ENCODE assay signal across 15 cellular contexts in genomic region chr20:37305079-37305478, GRCh38. TPM values are rescaled to one million over a fixed set of nuclear protein-coding genes. Genes with fewer than 3 reads are reported as not detected.
DNase-seq lines count a peak whose midpoint lies in the region; ATAC-seq and TF ChIP-seq lines count a peak whose summit lies in the region.
"Had no signal": no experiment of that assay in that cellular context is flagged by ENCODE, and none has a peak within 500 bp of the region (broad histone marks: within the 10 kb centered on the region; RNA-seq: fewer than 3 reads in every experiment).

No MANE protein-coding gene starts in this region.

- intact Hi-C loops in body of pancreas (cut with DNase I) (no loop called here), Calu3 (cut with micrococcal nuclease; ENCODE audit: unreplicated experiment) (no loop called here)

- peak overlapping the region; percentile 23; the same call in 1 of the 2 replicates for H3K27ac ChIP-seq in C4-2B
- peak overlapping the region; percentile 86 to 91 for H3K27ac ChIP-seq in thoracic aorta
- H3K27ac ChIP-seq in body of pancreas: no peak overlapping the region
- H3K27ac ChIP-seq: Peyer's patch had no signal

- no peak for TF ChIP-seq CTCF in C4-2B (conservative IDR thresholded peaks at IDR 0.05)
- no peak for TF ChIP-seq CTCF in mesothelial cell of epicardium (IDR thresholded peaks at IDR 0.05; ENCODE audit: unreplicated experiment)
- TF ChIP-seq CTCF in thoracic aorta (IDR thresholded peaks at IDR 0.05): no peak
- TF ChIP-seq CTCF in body of pancreas (IDR thresholded peaks at IDR 0.05): no peak
- TF ChIP-seq CTCF in Calu3 (IDR thresholded peaks at IDR 0.05; ENCODE audit: unreplicated experiment): no peak

- H3K4me3 Mint-ChIP-seq in mesothelial cell of epicardium (no peak overlapping the region), Calu3 (ENCODE audit: low read depth, unreplicated experiment) (no peak overlapping the region)
- H3K4me3 Mint-ChIP-seq: B cell had no signal

- no peaks in the 10 kb centered on the region for H3K9me3 ChIP-seq in thoracic aorta
- H3K9me3 ChIP-seq in body of pancreas: no peaks in the 10 kb centered on the region
- H3K9me3 ChIP-seq: Peyer's patch had no signal

- DNase-seq in NCI-H187 (lab: John Stamatoyannopoulos, UW): peak; percentile 8 to 10
- DNase-seq in mesothelial cell of epicardium (ENCODE audit: low spot score in 2 of 2, unreplicated experiment in 2 of 2): no peak
- no peak for DNase-seq in thoracic aorta (ENCODE audit: low spot score)
- no peak for DNase-seq in body of pancreas
- DNase-seq in Calu3: no peak
- DNase-seq: DMS 273 treated with DMSO at 0.1 percent for 48 hours, EL, NCI-H1436 treated with DMSO at 0.1 percent for 48 hours, NCI-H510A, SHP77 treated with DMSO at 0.1 percent for 48 hours had no signal

- H3K27ac Mint-ChIP-seq in mesothelial cell of epicardium (peak overlapping the region; percentile 58), Calu3 (ENCODE audit: unreplicated experiment) (no peak overlapping the region)
- H3K27ac Mint-ChIP-seq: B cell had no signal

- CTCF ChIA-PET in Calu3 (lab: Charles Lee): no interaction called here

- no peaks in the 10 kb centered on the region for H3K27me3 Mint-ChIP-seq in mesothelial cell of epicardium (ENCODE audit: low read depth)
- H3K27me3 Mint-ChIP-seq in Calu3 (ENCODE audit: unreplicated experiment): no peaks in the 10 kb centered on the region
- H3K27me3 Mint-ChIP-seq: B cell had no signal

- peaks cover 27% of the 10 kb centered on the region for H3K4me1 Mint-ChIP-seq in mesothelial cell of epicardium
- H3K4me1 Mint-ChIP-seq in Calu3 (ENCODE audit: low read depth, unreplicated experiment): peaks cover 42% of the 10 kb centered on the region

- H3K9me3 Mint-ChIP-seq in mesothelial cell of epicardium (no peaks in the 10 kb centered on the region), Calu3 (ENCODE audit: low read depth, unreplicated experiment) (no peaks in the 10 kb centered on the region)

- H3K36me3 ChIP-seq in thoracic aorta (peaks cover 19% of the 10 kb centered on the region), body of pancreas (replicated peaks in 1 of 2; ENCODE audit: insufficient read depth in 1 of 2, low read depth in 2 of 2) (peaks cover 0 to 7% of the 10 kb centered on the region in 2 donors)

- no TSS peak for BruUV-seq in Calu3 (replicated peaks; lab: Mats Ljungman, UMichigan)

- H3K36me3 Mint-ChIP-seq in mesothelial cell of epicardium (peaks cover 28% of the 10 kb centered on the region), Calu3 (ENCODE audit: insufficient read depth, unreplicated experiment) (peaks cover 44% of the 10 kb centered on the region)

- H3K4me1 ChIP-seq in thoracic aorta (ENCODE audit: control insufficient read depth in 1 of 2, low read depth in 2 of 2): peaks cover 21 to 64% of the 10 kb centered on the region in 2 donors
- H3K4me1 ChIP-seq in body of pancreas: peaks cover 47% of the 10 kb centered on the region

- H3K4me3 ChIP-seq in thoracic aorta: no peak overlapping the region
- no peak overlapping the region for H3K4me3 ChIP-seq in body of pancreas
- H3K4me3 ChIP-seq: K562, Peyer's patch had no signal

- no peaks in the 10 kb centered on the region for H3K27me3 ChIP-seq in thoracic aorta (replicated peaks; ENCODE audit: insufficient read depth)
- no peaks in the 10 kb centered on the region for H3K27me3 ChIP-seq in body of pancreas
- H3K27me3 ChIP-seq: Peyer's patch had no signal

- no peak for TF ChIP-seq POLR2A in body of pancreas (IDR thresholded peaks at IDR 0.05)

- ATAC-seq in thoracic aorta (ENCODE audit: insufficient number of reproducible peaks, low FRiP score, low read depth) (no peak), body of pancreas (no peak), GM18861 (IDR thresholded peaks at IDR 0.05; ENCODE audit: unreplicated experiment) (no peak)
- ATAC-seq: K562 had no signal

- 86 to 90% methylated on average over 6 of the region's 6 CpGs for WGBS in body of pancreas, 2 donors

RNA-seq across cellular contexts. Expression of gene MANBAL, which starts 15.6 kb away (rescaled TPM):
- total RNA-seq in mesothelial cell of epicardium (40.3 to 44.2 TPM (median 43.0 TPM) in 3 replicates), thoracic aorta (10 to 100 TPM; 29.0 to 34.3 TPM), body of pancreas (10 to 100 TPM in 1 of 2 donors, 1 to 10 TPM in 1; 8.6 to 11.9 TPM), Calu3 (2022) (77.0 and 77.2 TPM in 2 replicates)

RNA-seq across cellular contexts. Expression of gene SRC, which starts 40.9 kb away (rescaled TPM):
- total RNA-seq in mesothelial cell of epicardium (81.2 to 85.2 TPM (median 81.3 TPM) in 3 replicates), thoracic aorta (10 to 100 TPM; 80.3 to 89.0 TPM), body of pancreas (10 to 100 TPM; 25.9 to 35.3 TPM), Calu3 (2022) (185 and 203 TPM in 2 replicates)

RNA-seq across cellular contexts. Expression of gene GHRH, which starts 43.5 kb away (rescaled TPM):
- total RNA-seq in mesothelial cell of epicardium (not detected in 3 replicates), thoracic aorta (not detected), body of pancreas (not detected), Calu3 (2022) (not detected in 2 replicates)
- total RNA-seq: B cell, K562, Peyer's patch had no signal

Comparison
In these comparisons a context has a peak if more than half of its experiments do, and no peak if none do; other contexts are left out.
1. H3K27ac ChIP-seq: peak in C4-2B (single experiment) and thoracic aorta (2 of 2); none in body of pancreas (0 of 4).
2. DNase-seq: peak in NCI-H187 (2 of 2); none in mesothelial cell of epicardium (0 of 2), thoracic aorta (single experiment), body of pancreas (0 of 4) and Calu3 (single experiment).